ENCODE assay signal across 12 cellular contexts in the genomic region with DNA sequence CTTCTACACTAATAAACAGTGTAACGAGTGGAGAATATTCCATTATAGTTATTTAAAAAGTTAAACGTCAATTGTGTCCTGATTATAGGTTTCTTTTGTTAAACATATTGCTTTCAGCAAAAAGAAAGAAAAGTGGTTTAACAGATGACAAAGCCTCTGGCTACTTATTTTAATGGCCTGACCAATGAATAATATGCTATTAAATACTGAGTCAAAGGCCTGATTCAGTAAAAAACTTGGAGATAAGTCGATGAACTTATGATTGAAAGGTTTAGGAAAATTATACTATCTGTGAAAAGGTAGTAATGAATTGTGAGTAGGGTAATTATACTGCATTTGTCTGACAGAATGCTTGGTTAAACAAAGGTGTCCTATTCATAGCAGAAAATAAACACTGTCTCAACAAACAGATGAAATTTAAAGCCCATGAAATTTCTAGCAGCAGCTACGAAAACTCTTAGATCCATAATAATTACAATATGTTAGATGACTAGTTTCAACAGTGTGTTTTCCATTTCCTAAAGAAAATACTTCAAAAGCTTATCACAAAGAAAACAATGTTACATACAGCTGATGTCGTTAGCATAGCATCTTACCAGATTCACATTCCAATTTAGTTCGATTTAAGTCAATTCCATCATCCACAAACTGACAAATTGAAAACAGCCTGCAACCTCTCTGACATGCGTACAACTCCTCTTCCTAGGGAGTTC. TPM values are rescaled to one million over a fixed set of nuclear protein-coding genes. Genes with fewer than 3 reads are reported as not detected.
A peak's percentile ranks its signal among the peaks of the same experiment; 100 is the strongest.
DNase-seq lines count a peak whose midpoint lies in the region; ATAC-seq lines count a peak whose summit lies in the region.
"Had no signal": no experiment of that assay in that cellular context is flagged by ENCODE, and none has a peak within 500 bp of the region (broad histone marks: within the 10 kb centered on the region; RNA-seq: fewer than 3 reads in every experiment).

No MANE protein-coding gene starts in this region.

- peaks cover 53% of the 10 kb centered on the region for H3K4me1 ChIP-seq in CD4-positive, alpha-beta memory T cell (ENCODE audit: insufficient read depth, low read length)

- POLR2A ChIA-PET in CD4-positive, alpha-beta memory T cell (lab: Charles Lee; ENCODE audit: partially characterized antibody) = no interaction called here

- H3K4me3 Mint-ChIP-seq in CD4-positive, alpha-beta memory T cell = peak overlapping the region in 5 of 8 donors; percentile 9 to 57 (median 25)
- no peak overlapping the region for H3K4me3 Mint-ChIP-seq in activated naive CD8-positive, alpha-beta T cell treated with anti-CD3 and anti-CD28 coated beads for 36 hours
- peak overlapping the region; percentile 39 for H3K4me3 Mint-ChIP-seq in memory B cell

- no peak for ATAC-seq in memory B cell (ENCODE audit: low read depth)
- ATAC-seq in HG03175 (IDR thresholded peaks at IDR 0.05; ENCODE audit: unreplicated experiment) = no peak
- ATAC-seq: activated naive CD4-positive, alpha-beta T cell treated with anti-CD3 and anti-CD28 coated beads, Interleukin-2, amount 50 U/mL, for 72 hours had no signal

- H3K27ac Mint-ChIP-seq in CD4-positive, alpha-beta memory T cell = peak overlapping the region in 5 of 7 donors; percentile 16 to 64 (median 54)
- H3K27ac Mint-ChIP-seq in activated naive CD8-positive, alpha-beta T cell treated with anti-CD3 and anti-CD28 coated beads for 36 hours = peak overlapping the region; percentile 14
- peak overlapping the region; percentile 72 for H3K27ac Mint-ChIP-seq in memory B cell

- intact Hi-C loops in CD4-positive, alpha-beta memory T cell (cut with micrococcal nuclease) = no loop called here

- peaks cover 14% of the 10 kb centered on the region for H3K36me3 ChIP-seq in CD4-positive, alpha-beta memory T cell (ENCODE audit: insufficient read depth, low read length)

- peaks cover 23 to 54% of the 10 kb centered on the region in 2 donors for H3K36me3 Mint-ChIP-seq in CD4-positive, alpha-beta memory T cell
- H3K36me3 Mint-ChIP-seq in activated naive CD8-positive, alpha-beta T cell treated with anti-CD3 and anti-CD28 coated beads for 36 hours = peaks cover 8% of the 10 kb centered on the region
- peaks cover 7% of the 10 kb centered on the region for H3K36me3 Mint-ChIP-seq in memory B cell

- no peaks in the 10 kb centered on the region for H3K9me3 Mint-ChIP-seq in CD4-positive, alpha-beta memory T cell
- no peaks in the 10 kb centered on the region for H3K9me3 Mint-ChIP-seq in activated naive CD8-positive, alpha-beta T cell treated with anti-CD3 and anti-CD28 coated beads for 36 hours
- no peaks in the 10 kb centered on the region for H3K9me3 Mint-ChIP-seq in memory B cell
- H3K9me3 Mint-ChIP-seq: activated naive CD4-positive, alpha-beta T cell treated with anti-CD3 and anti-CD28 coated beads, Interleukin-2, amount 50 U/mL, for 72 hours had no signal

- H3K4me1 Mint-ChIP-seq in CD4-positive, alpha-beta memory T cell = peaks cover 23 to 47% (median 39%) of the 10 kb centered on the region in 4 donors
- H3K4me1 Mint-ChIP-seq in activated naive CD8-positive, alpha-beta T cell treated with anti-CD3 and anti-CD28 coated beads for 36 hours = peaks cover 34% of the 10 kb centered on the region
- peaks cover 18% of the 10 kb centered on the region for H3K4me1 Mint-ChIP-seq in memory B cell

- H3K4me3 ChIP-seq in CD4-positive, alpha-beta memory T cell (ENCODE audit: low read length in 2 of 2) = no peak overlapping the region

- H3K27me3 ChIP-seq in CD4-positive, alpha-beta memory T cell (ENCODE audit: insufficient read depth, low read length) = no peaks in the 10 kb centered on the region

- H3K27ac ChIP-seq in CD4-positive, alpha-beta memory T cell (ENCODE audit: low read depth, low read length) = no peak overlapping the region

- CTCF ChIA-PET in CD4-positive, alpha-beta memory T cell (lab: Charles Lee; ENCODE audit: partially characterized antibody) = no interaction called here

- no peak for DNase-seq in CD4-positive, alpha-beta memory T cell
- peak; percentile 78 for DNase-seq in NCI-H146 treated with DMSO at 0.1 percent for 48 hours (lab: John Stamatoyannopoulos, UW; ENCODE audit: unreplicated experiment)
- DNase-seq in activated naive CD8-positive, alpha-beta T cell treated with anti-CD3 and anti-CD28 coated beads for 36 hours = no peak
- DNase-seq in memory B cell (ENCODE audit: low spot score in 2 of 2) = no peak
- DNase-seq in activated effector memory CD4-positive, alpha-beta T cell treated with anti-CD3 and anti-CD28 coated beads, Interleukin-2, amount 50 U/mL, for 16 hours = no peak
- no peak for DNase-seq in putamen (ENCODE audit: low spot score)
- no peak for DNase-seq in EL
- DNase-seq: activated CD4-positive, alpha-beta T cell treated with anti-CD3 and anti-CD28 coated beads, Interleukin-2, amount 50 U/mL, for 48 hours; NCI-H1092 treated with DMSO at 0.1 percent for 48 hours had no signal

- no peaks in the 10 kb centered on the region for H3K9me3 ChIP-seq in CD4-positive, alpha-beta memory T cell (ENCODE audit: control insufficient read depth in 1 of 2, low read length in 2 of 2)

- no peaks in the 10 kb centered on the region for H3K27me3 Mint-ChIP-seq in CD4-positive, alpha-beta memory T cell
- no peaks in the 10 kb centered on the region for H3K27me3 Mint-ChIP-seq in activated naive CD8-positive, alpha-beta T cell treated with anti-CD3 and anti-CD28 coated beads for 36 hours
- H3K27me3 Mint-ChIP-seq in memory B cell = no peaks in the 10 kb centered on the region

RNA-seq across cellular contexts. Expression of a gene that starts 6.2 kb away (rescaled TPM):
- 100 to 1,000 TPM; 212 to 222 TPM for total RNA-seq in CD4-positive, alpha-beta memory T cell
- 1,000 to 10,000 TPM in 1 of 2 donors, 100 to 1,000 TPM in 1; 533 to 1,059 TPM for polyA plus RNA-seq in CD4-positive, alpha-beta memory T cell
- total RNA-seq in activated naive CD8-positive, alpha-beta T cell treated with anti-CD3 and anti-CD28 coated beads for 36 hours = 10 to 100 TPM; 89.4 to 97.7 TPM

RNA-seq across cellular contexts. Expression of a gene that starts 6.6 kb away (rescaled TPM):
- total RNA-seq in CD4-positive, alpha-beta memory T cell = 10 to 100 TPM; 12.1 to 13.1 TPM
- polyA plus RNA-seq in CD4-positive, alpha-beta memory T cell = 1 to 10 TPM; 3.5 to 7.1 TPM
- 1 to 10 TPM; 7.7 to 8.3 TPM for total RNA-seq in activated naive CD8-positive, alpha-beta T cell treated with anti-CD3 and anti-CD28 coated beads for 36 hours

RNA-seq across cellular contexts. Expression of a gene that starts 28.8 kb away (rescaled TPM):
- not detected for total RNA-seq in CD4-positive, alpha-beta memory T cell
- polyA plus RNA-seq in CD4-positive, alpha-beta memory T cell = not detected
- total RNA-seq in activated naive CD8-positive, alpha-beta T cell treated with anti-CD3 and anti-CD28 coated beads for 36 hours = not detected
- total RNA-seq: activated naive CD4-positive, alpha-beta T cell treated with anti-CD3 and anti-CD28 coated beads, Interleukin-2, amount 50 U/mL, for 72 hours; T-helper 1 cell treated with Interleukin-12 subunit alpha and Interleukin-12 subunit beta and Interleukin-4 antibody, amounts not matched to agents 30 ng/mL and 1 ng/mL, for 36 hours had no signal

Comparison
In these comparisons a context has a peak if more than half of its experiments do, and no peak if none do; other contexts are left out.
1. H3K27ac Mint-ChIP-seq: peak in every context shown above with its lines; median percentile 72 in memory B cell; 54 in CD4-positive, alpha-beta memory T cell; 14 in activated naive CD8-positive, alpha-beta T cell treated with anti-CD3 and anti-CD28 coated beads for 36 hours.